8 cellular contexts compared by ENCODE assay signal in genomic region chr14:60331201-60332045, GRCh38.
DNase-seq lines count a peak whose midpoint lies in the region; ATAC-seq and TF ChIP-seq lines count a peak whose summit lies in the region.

No MANE protein-coding gene starts in this region.

- H3K27me3 ChIP-seq in hepatocyte: peaks cover 40% of the 10 kb centered on the region

- intact Hi-C loops in sciatic nerve (cut with DNase I): no loop called here

- peak; percentile 79 for ATAC-seq in activated naive CD8-positive, alpha-beta T cell treated with anti-CD3 and anti-CD28 coated beads, Interleukin-2, amount 50 U/mL, for 24 hours
- peak; percentile 83 for ATAC-seq in sciatic nerve

- peak overlapping the region; percentile 46 for H2AFZ ChIP-seq in hepatocyte

- peaks cover 17% of the 10 kb centered on the region for H3K27me3 Mint-ChIP-seq in HFFc6 (ENCODE audit: insufficient read depth)
- peaks cover 23% of the 10 kb centered on the region for H3K27me3 Mint-ChIP-seq in activated naive CD8-positive, alpha-beta T cell treated with anti-CD3 and anti-CD28 coated beads, Interleukin-2, amount 50 U/mL, for 24 hours

- no peaks in the 10 kb centered on the region for H3K36me3 Mint-ChIP-seq in HFFc6 (ENCODE audit: low read depth)
- peaks cover 2% of the 10 kb centered on the region for H3K36me3 Mint-ChIP-seq in activated naive CD8-positive, alpha-beta T cell treated with anti-CD3 and anti-CD28 coated beads, Interleukin-2, amount 50 U/mL, for 24 hours (ENCODE audit: low read depth)

- H3K36me3 ChIP-seq in hepatocyte (replicated peaks; ENCODE audit: insufficient read depth, low read depth): no peaks in the 10 kb centered on the region

- no peaks in the 10 kb centered on the region for H3K9me3 Mint-ChIP-seq in HFFc6
- H3K9me3 Mint-ChIP-seq in activated naive CD8-positive, alpha-beta T cell treated with anti-CD3 and anti-CD28 coated beads, Interleukin-2, amount 50 U/mL, for 24 hours: no peaks in the 10 kb centered on the region

- peak; percentile 93 for TF ChIP-seq CTCF in GM12872 (IDR thresholded peaks at IDR 0.05; ENCODE audit: insufficient read depth, low read depth, low read length)
- TF ChIP-seq CTCF in HFFc6 (IDR thresholded peaks at IDR 0.05): peak; percentile 91
- peak; percentile 82 for TF ChIP-seq CTCF in hepatocyte (IDR thresholded peaks at IDR 0.05; ENCODE audit: poor library complexity)

- no peak overlapping the region for H3K27ac ChIP-seq in hepatocyte

- H3K4me1 ChIP-seq in hepatocyte (ENCODE audit: insufficient read depth): no peaks in the 10 kb centered on the region

- H3K4me2 ChIP-seq in hepatocyte: peak overlapping the region; percentile 67

- H3K4me3 Mint-ChIP-seq in HFFc6: peak overlapping the region; percentile 90
- H3K4me3 Mint-ChIP-seq in activated naive CD8-positive, alpha-beta T cell treated with anti-CD3 and anti-CD28 coated beads, Interleukin-2, amount 50 U/mL, for 24 hours: peak overlapping the region; percentile 80

- 25% methylated on average over 24 of the region's 24 CpGs for WGBS in hepatocyte (ENCODE audit: low lambda C conversion rate, missing lambda C conversion rate)

- peaks cover 19% of the 10 kb centered on the region for H3K4me1 Mint-ChIP-seq in HFFc6 (ENCODE audit: low read depth)
- peaks cover 41% of the 10 kb centered on the region for H3K4me1 Mint-ChIP-seq in activated naive CD8-positive, alpha-beta T cell treated with anti-CD3 and anti-CD28 coated beads, Interleukin-2, amount 50 U/mL, for 24 hours

- peak overlapping the region; percentile 2 for H3K4me3 ChIP-seq in hepatocyte

- no peaks in the 10 kb centered on the region for H3K9me3 ChIP-seq in hepatocyte (ENCODE audit: low read depth)

- no peak overlapping the region; the same call in 1 of the 2 replicates for H3K27ac Mint-ChIP-seq in HFFc6
- peak overlapping the region; percentile 92 for H3K27ac Mint-ChIP-seq in activated naive CD8-positive, alpha-beta T cell treated with anti-CD3 and anti-CD28 coated beads, Interleukin-2, amount 50 U/mL, for 24 hours

- H3K9me2 ChIP-seq in hepatocyte (replicated peaks; ENCODE audit: insufficient read depth): no peaks in the 10 kb centered on the region

- peak; percentile 10 for DNase-seq in HFFc6
- peak; percentile 67 for DNase-seq in MV-4-11 (lab: John Stamatoyannopoulos, UW)
- peak; percentile 21 for DNase-seq in SKM-1 (lab: John Stamatoyannopoulos, UW; ENCODE audit: unreplicated experiment)
- DNase-seq in activated naive CD8-positive, alpha-beta T cell treated with anti-CD3 and anti-CD28 coated beads, Interleukin-2, amount 50 U/mL, for 24 hours: peak; percentile 86
- peak; percentile 77 for DNase-seq in hepatocyte (ENCODE audit: low spot score)
- peak; percentile 72 for DNase-seq in sciatic nerve (ENCODE audit: low spot score)
- no peak for DNase-seq in COLO829 (ENCODE audit: low spot score)

- H3K79me2 ChIP-seq in hepatocyte: no peaks in the 10 kb centered on the region

- H4K20me1 ChIP-seq in hepatocyte (ENCODE audit: insufficient read depth, poor library complexity, severe bottlenecking): no peaks in the 10 kb centered on the region
